23 cellular contexts compared by ENCODE assay signal in the genomic region with DNA sequence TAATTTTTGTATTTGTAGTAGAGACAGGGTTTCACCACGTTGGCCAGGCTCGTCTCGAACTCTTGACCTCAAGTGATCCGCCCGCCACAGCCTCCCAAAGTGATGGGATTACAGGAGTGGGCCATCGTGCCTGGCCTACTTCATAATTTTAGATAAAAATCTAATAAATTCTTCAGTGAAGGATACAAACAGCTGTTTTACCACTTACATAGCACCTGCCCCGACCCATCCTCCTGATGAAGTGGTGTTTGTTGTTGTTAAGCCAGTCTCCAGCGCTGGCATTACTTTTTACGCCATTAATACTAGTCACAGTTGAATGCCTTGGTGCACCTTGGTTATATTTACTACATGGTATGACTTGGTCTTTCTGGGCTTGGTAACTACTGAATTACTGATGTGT. TPM values are rescaled to one million over a fixed set of nuclear protein-coding genes. Genes with fewer than 3 reads are reported as not detected.
A peak's percentile ranks its signal among the peaks of the same experiment; 100 is the strongest.
DNase-seq lines count a peak whose midpoint lies in the region; ATAC-seq, FAIRE-seq and TF ChIP-seq lines count a peak whose summit lies in the region.
"Had no signal": no experiment of that assay in that cellular context is flagged by ENCODE, and none has a peak within 500 bp of the region (broad histone marks: within the 10 kb centered on the region; RNA-seq: fewer than 3 reads in every experiment).

No MANE protein-coding gene starts in this region.

- H3K27me3 ChIP-seq in GM12878 (replicated peaks in 1 of 2; ENCODE audit: control insufficient read depth in 2 of 2, insufficient read depth in 2 of 2, low read length in 1 of 2): no peaks in the 10 kb centered on the region
- H3K27me3 ChIP-seq: BLaER1 had no signal

- H3K9ac ChIP-seq in GM12878 (ENCODE audit: control insufficient read depth, insufficient read depth, low read length): no peak overlapping the region
- H3K9ac ChIP-seq: BLaER1 had no signal

- H3K4me2 ChIP-seq in GM12878 (ENCODE audit: control insufficient read depth, insufficient read depth): no peak overlapping the region
- H3K4me2 ChIP-seq: BLaER1 had no signal

- no peak for ATAC-seq in GM12878
- no peak for ATAC-seq in GM18519 (IDR thresholded peaks at IDR 0.05; ENCODE audit: low FRiP score, unreplicated experiment)
- ATAC-seq: SK-N-SH treated with all-trans-retinoic acid at 6 μM for 48 hours had no signal

- TF ChIP-seq POLR2A in GM12878 (IDR thresholded peaks at IDR 0.05; ENCODE audit: low read depth, low read length): no peak

- peak overlapping the region; percentile 52 for H3K27ac Mint-ChIP-seq in activated naive CD4-positive, alpha-beta T cell treated with anti-CD3 and anti-CD28 coated beads for 36 hours
- H3K27ac Mint-ChIP-seq in activated naive CD4-positive, alpha-beta T cell treated with anti-CD3 and anti-CD28 coated beads, Interleukin-2, amount 10 ng/mL, durations not matched to agents 7 days and 5 days: no peak overlapping the region
- peak overlapping the region; percentile 7 to 55 (median 43) for H3K27ac Mint-ChIP-seq in IgD-negative memory B cell

- peaks cover 4 to 38% of the 10 kb centered on the region in 2 experiments; a peak in 3 of 4 replicates for H3K36me3 ChIP-seq in GM12878 (ENCODE audit: control insufficient read depth in 2 of 2, insufficient read depth in 2 of 2, low read length in 1 of 2)

- no peak overlapping the region for H3K27ac ChIP-seq in GM12878 (ENCODE audit: control insufficient read depth, insufficient read depth)
- H3K27ac ChIP-seq: BLaER1 had no signal

- no peak for TF ChIP-seq CTCF in GM12878 (IDR thresholded peaks at IDR 0.05 in 2 of 3, conservative IDR thresholded peaks at IDR 0.05 in 1 of 3; ENCODE audit: control insufficient read depth in 2 of 3, extremely low read depth in 1 of 3, insufficient read depth in 1 of 3, low read depth in 3 of 3, low read length in 3 of 3)

- peaks cover 20% of the 10 kb centered on the region for H3K36me3 Mint-ChIP-seq in activated naive CD4-positive, alpha-beta T cell treated with anti-CD3 and anti-CD28 coated beads for 36 hours (ENCODE audit: low read depth)
- H3K36me3 Mint-ChIP-seq in activated naive CD4-positive, alpha-beta T cell treated with anti-CD3 and anti-CD28 coated beads, Interleukin-2, amount 10 ng/mL, durations not matched to agents 7 days and 5 days: peaks cover 34% of the 10 kb centered on the region
- peaks cover 21% of the 10 kb centered on the region for H3K36me3 Mint-ChIP-seq in IgD-negative memory B cell

- no peak overlapping the region for H3K4me3 ChIP-seq in GM12878
- H3K4me3 ChIP-seq: BLaER1, HAP-1 had no signal

- CTCF ChIA-PET in activated naive CD4-positive, alpha-beta T cell treated with anti-CD3 and anti-CD28 coated beads for 36 hours (lab: Charles Lee): interaction anchor here (0.6 kb wide), 1 partner anchor 72 kb away, joined by 3 read pairs; no protein-coding TSS in a partner anchor
- CTCF ChIA-PET in activated naive CD4-positive, alpha-beta T cell treated with anti-CD3 and anti-CD28 coated beads, Interleukin-2, amount 10 ng/mL, durations not matched to agents 7 days and 5 days (lab: Charles Lee): no interaction called here
- CTCF ChIA-PET in GM12878 (lab: Yijun Ruan, JAX): no interaction called here

- intact Hi-C loops in activated naive CD4-positive, alpha-beta T cell treated with anti-CD3 and anti-CD28 coated beads for 36 hours (cut with micrococcal nuclease): no loop called here
- intact Hi-C loops in GM12878 (cut with micrococcal nuclease; ENCODE audit: unreplicated experiment): no loop called here

- no peak overlapping the region for H3K4me3 Mint-ChIP-seq in activated naive CD4-positive, alpha-beta T cell treated with anti-CD3 and anti-CD28 coated beads for 36 hours
- H3K4me3 Mint-ChIP-seq in activated naive CD4-positive, alpha-beta T cell treated with anti-CD3 and anti-CD28 coated beads, Interleukin-2, amount 10 ng/mL, durations not matched to agents 7 days and 5 days: no peak overlapping the region
- no peak overlapping the region for H3K4me3 Mint-ChIP-seq in IgD-negative memory B cell
- H3K4me3 Mint-ChIP-seq: CD4-positive, CD25-positive, alpha-beta regulatory T cell had no signal

- FAIRE-seq in GM12878 (lab: Jason Lieb, UNC): no peak
- FAIRE-seq: D721Med, GM18507 had no signal

- TF ChIP-seq EP300 in GM12878 (IDR thresholded peaks at IDR 0.05; ENCODE audit: borderline replicate concordance in 1 of 2, control insufficient read depth in 1 of 2, low read depth in 2 of 2, low read length in 2 of 2): no peak

- TF ChIP-seq RAD21 in GM12878 (IDR thresholded peaks at IDR 0.05; ENCODE audit: insufficient read depth, low read depth, low read length): no peak

- no peaks in the 10 kb centered on the region for H3K27me3 Mint-ChIP-seq in activated naive CD4-positive, alpha-beta T cell treated with anti-CD3 and anti-CD28 coated beads for 36 hours (ENCODE audit: low read depth)
- no peaks in the 10 kb centered on the region for H3K27me3 Mint-ChIP-seq in activated naive CD4-positive, alpha-beta T cell treated with anti-CD3 and anti-CD28 coated beads, Interleukin-2, amount 10 ng/mL, durations not matched to agents 7 days and 5 days
- H3K27me3 Mint-ChIP-seq in IgD-negative memory B cell: no peaks in the 10 kb centered on the region
- H3K27me3 Mint-ChIP-seq: CD4-positive, CD25-positive, alpha-beta regulatory T cell had no signal

- in situ Hi-C loops in GM12878 (cut with MboI): no loop called here

- H3K79me2 ChIP-seq in GM12878 (ENCODE audit: control insufficient read depth, insufficient read depth, low read length): no peaks in the 10 kb centered on the region

- H3K9me3 Mint-ChIP-seq in activated naive CD4-positive, alpha-beta T cell treated with anti-CD3 and anti-CD28 coated beads for 36 hours: no peaks in the 10 kb centered on the region
- no peaks in the 10 kb centered on the region for H3K9me3 Mint-ChIP-seq in activated naive CD4-positive, alpha-beta T cell treated with anti-CD3 and anti-CD28 coated beads, Interleukin-2, amount 10 ng/mL, durations not matched to agents 7 days and 5 days
- H3K9me3 Mint-ChIP-seq in IgD-negative memory B cell: no peaks in the 10 kb centered on the region

- RAD21 ChIA-PET in GM12878 (lab: Charles Lee; ENCODE audit: unreplicated experiment): no interaction called here

- SMC1A ChIA-PET in GM12878 (lab: Charles Lee; ENCODE audit: uncharacterized antibody, unreplicated experiment): no interaction called here

- DNase-seq in activated naive CD4-positive, alpha-beta T cell treated with anti-CD3 and anti-CD28 coated beads for 36 hours: no peak
- no peak for DNase-seq in activated naive CD4-positive, alpha-beta T cell treated with anti-CD3 and anti-CD28 coated beads, Interleukin-2, amount 10 ng/mL, durations not matched to agents 7 days and 5 days
- DNase-seq in GM12878 (ENCODE audit: low read depth, low spot score) (no peak), NCI-H2196 (lab: John Stamatoyannopoulos, UW; ENCODE audit: unreplicated experiment) (no peak), NCI-H774 (lab: John Stamatoyannopoulos, UW) (no peak)
- DNase-seq: GOT3, Kasumi-1, MV-4-11, NCI-H1105, NCI-H1436 treated with DMSO at 0.1 percent for 48 hours, NCI-H187 treated with DMSO at 0.1 percent for 48 hours, NCI-H2171 treated with DMSO at 0.1 percent for 48 hours, NCI-H524, NCI-H748 treated with DMSO at 0.1 percent for 48 hours had no signal

- no peak overlapping the region for H2AFZ ChIP-seq in GM12878 (ENCODE audit: control insufficient read depth, low read depth, low read length)

- 84% methylated on average over 9 of the region's 9 CpGs for WGBS in GM12878 (ENCODE audit: insufficient coverage, insufficient replicate concordance, low lambda C conversion rate, missing lambda C conversion rate)

- H4K20me1 ChIP-seq in GM12878 (ENCODE audit: control insufficient read depth, insufficient read depth): no peaks in the 10 kb centered on the region

- H3K4me1 Mint-ChIP-seq in activated naive CD4-positive, alpha-beta T cell treated with anti-CD3 and anti-CD28 coated beads for 36 hours (ENCODE audit: low read depth): peaks cover 4% of the 10 kb centered on the region
- no peaks in the 10 kb centered on the region for H3K4me1 Mint-ChIP-seq in activated naive CD4-positive, alpha-beta T cell treated with anti-CD3 and anti-CD28 coated beads, Interleukin-2, amount 10 ng/mL, durations not matched to agents 7 days and 5 days
- no peaks in the 10 kb centered on the region for H3K4me1 Mint-ChIP-seq in IgD-negative memory B cell

- H3K9me3 ChIP-seq in GM12878 (replicated peaks; ENCODE audit: control insufficient read depth, insufficient read depth, low read length): no peaks in the 10 kb centered on the region
- H3K9me3 ChIP-seq: HAP-1 had no signal

- no peaks in the 10 kb centered on the region for H3K4me1 ChIP-seq in GM12878 (ENCODE audit: control insufficient read depth, insufficient read depth, low read length)
- H3K4me1 ChIP-seq: HAP-1 had no signal

- POLR2A ChIA-PET in GM12878 (lab: Charles Lee): no interaction called here

- BruUV-seq in GM12878 (replicated peaks; lab: Mats Ljungman, UMichigan): no TSS peak

RNA-seq across cellular contexts. Expression of gene RAP1GAP, which starts 12.3 kb away (rescaled TPM):
- under 1 TPM; 0.15 to 0.41 TPM for total RNA-seq in activated naive CD4-positive, alpha-beta T cell treated with anti-CD3 and anti-CD28 coated beads for 36 hours
- polyA plus RNA-seq in IgD-negative memory B cell (not detected), GM12878 (2011; rRNA removed) (0.73 and 0.96 TPM in 2 replicates), GM12878 (2014; fragmentation: Illumina TruSeq; extraction: Trizol) (0.09 TPM in 1 of 2 replicates, not detected in the other), GM12878 (2014; fragmentation: Nextera tagmentation; extraction: Ambion mirVana) (not detected), GM12878 (2014; rRNA removed) (0.08 and 0.09 TPM in 2 replicates), GM12878 (2016; fragmentation: Nextera tagmentation; extraction: Ambion mirVana) (under 1 TPM in 1 of 2 experiments, not detected in 1; 0.09 TPM)
- total RNA-seq in GM12878 (2013; cell fraction: nucleolus; rRNA removed): 3.1 TPM in 2 replicates
- total RNA-seq in GM12878 (2014; rRNA removed) (0.06 TPM in 1 of 2 replicates, not detected in the other), GM12878 (2014; rRNA removed; fragmentation: Illumina TruSeq; extraction: Trizol) (0.04 TPM in 1 of 2 replicates, not detected in the other), GM12878 (2021) (0.05 and 0.21 TPM in 2 replicates)
- 0.37 TPM for polyA plus RNA-seq in GM12878 (2011; ENCODE audit: low read depth)
- polyA plus RNA-seq in GM12878 (2011; cell fraction: cytosol; rRNA removed): 0.75 and 0.97 TPM in 2 replicates
- polyA plus RNA-seq in GM12878 (2011; cell fraction: nucleus; rRNA removed): 2.2 and 2.9 TPM in 2 replicates
- polyA plus RNA-seq in GM12878 (2012): 0.72 and 1.0 TPM in 2 replicates
- 1.2 and 1.7 TPM in 2 replicates for polyA minus RNA-seq in GM12878 (2011; rRNA and poly(A)+ RNA removed)
- polyA minus RNA-seq in GM12878 (2011; cell fraction: cytosol; rRNA and poly(A)+ RNA removed): 0.40 and 0.73 TPM in 2 replicates
- polyA minus RNA-seq in GM12878 (2011; cell fraction: nucleus; rRNA and poly(A)+ RNA removed): 0.67 and 1.1 TPM in 2 replicates
- total RNA-seq: MCF 10A had no signal
- polyA plus RNA-seq: CD4-positive, CD25-positive, alpha-beta regulatory T cell had no signal
